In the genomic region with DNA sequence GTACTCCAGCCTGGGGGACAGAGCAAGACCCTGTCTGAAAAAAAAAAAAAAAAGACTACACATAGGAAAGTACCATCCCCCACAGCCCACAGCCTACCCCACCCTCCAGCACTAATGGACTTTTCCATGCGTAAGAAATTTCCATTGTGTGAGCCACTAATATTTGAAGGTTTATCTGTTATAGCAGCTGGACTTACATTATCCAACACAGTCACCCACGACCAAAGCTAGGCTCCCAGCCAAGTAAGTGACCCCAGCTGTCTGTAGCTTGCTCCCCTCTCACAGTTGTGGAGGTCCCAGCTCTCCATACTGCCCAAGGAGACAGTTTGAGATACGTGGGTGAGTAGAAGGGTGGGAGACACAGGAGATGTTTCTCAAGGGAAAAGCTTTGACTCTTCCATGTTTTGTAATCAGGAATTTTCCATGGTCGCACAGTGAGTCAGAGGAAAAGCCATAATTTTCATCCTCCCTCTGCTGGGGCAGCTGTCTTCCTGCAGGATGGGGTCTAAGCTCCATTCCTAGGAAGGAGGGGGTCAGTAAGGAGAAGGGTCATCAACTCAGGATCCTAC, we compare ENCODE assay signal across 1 cellular context.
TF ChIP-seq lines count a peak whose summit lies in the region.

No MANE protein-coding gene starts in this region.

TF ChIP-seq in K562, 482 proteins besides CTCF, POLR2A, EP300 and RAD21 (continued from another document):
- TF ChIP-seq, protein P1, sequence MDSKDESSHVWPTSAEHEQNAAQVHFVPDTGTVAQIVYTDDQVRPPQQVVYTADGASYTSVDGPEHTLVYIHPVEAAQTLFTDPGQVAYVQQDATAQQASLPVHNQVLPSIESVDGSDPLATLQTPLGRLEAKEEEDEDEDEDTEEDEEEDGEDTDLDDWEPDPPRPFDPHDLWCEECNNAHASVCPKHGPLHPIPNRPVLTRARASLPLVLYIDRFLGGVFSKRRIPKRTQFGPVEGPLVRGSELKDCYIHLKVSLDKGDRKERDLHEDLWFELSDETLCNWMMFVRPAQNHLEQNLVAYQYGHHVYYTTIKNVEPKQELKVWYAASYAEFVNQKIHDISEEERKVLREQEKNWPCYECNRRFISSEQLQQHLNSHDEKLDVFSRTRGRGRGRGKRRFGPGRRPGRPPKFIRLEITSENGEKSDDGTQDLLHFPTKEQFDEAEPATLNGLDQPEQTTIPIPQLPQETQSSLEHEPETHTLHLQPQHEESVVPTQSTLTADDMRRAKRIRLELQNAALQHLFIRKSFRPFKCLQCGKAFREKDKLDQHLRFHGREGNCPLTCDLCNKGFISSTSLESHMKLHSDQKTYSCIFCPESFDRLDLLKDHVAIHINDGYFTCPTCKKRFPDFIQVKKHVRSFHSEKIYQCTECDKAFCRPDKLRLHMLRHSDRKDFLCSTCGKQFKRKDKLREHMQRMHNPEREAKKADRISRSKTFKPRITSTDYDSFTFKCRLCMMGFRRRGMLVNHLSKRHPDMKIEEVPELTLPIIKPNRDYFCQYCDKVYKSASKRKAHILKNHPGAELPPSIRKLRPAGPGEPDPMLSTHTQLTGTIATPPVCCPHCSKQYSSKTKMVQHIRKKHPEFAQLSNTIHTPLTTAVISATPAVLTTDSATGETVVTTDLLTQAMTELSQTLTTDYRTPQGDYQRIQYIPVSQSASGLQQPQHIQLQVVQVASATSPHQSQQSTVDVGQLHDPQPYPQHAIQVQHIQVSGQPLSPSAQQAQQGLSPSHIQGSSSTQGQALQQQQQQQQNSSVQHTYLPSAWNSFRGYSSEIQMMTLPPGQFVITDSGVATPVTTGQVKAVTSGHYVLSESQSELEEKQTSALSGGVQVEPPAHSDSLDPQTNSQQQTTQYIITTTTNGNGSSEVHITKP (IDR thresholded peaks at IDR 0.05; ENCODE audit: partially characterized antibody) = peak; percentile 86
- TF ChIP-seq ELF2 (CRISPR knock-in tag; IDR thresholded peaks at IDR 0.05) = no peak
